8 cellular contexts compared by ENCODE assay signal in genomic region chr2:28754321-28754720, GRCh38. TPM values are rescaled to one million over a fixed set of nuclear protein-coding genes. Genes with fewer than 3 reads are reported as not detected.
A peak's percentile ranks its signal among the peaks of the same experiment; 100 is the strongest.
DNase-seq lines count a peak whose midpoint lies in the region; ATAC-seq and TF ChIP-seq lines count a peak whose summit lies in the region.

No MANE protein-coding gene starts in this region.

- POLR2A ChIA-PET in OCI-LY7 (lab: Charles Lee): interaction anchor here (1.7 kb wide), 1 partner anchor 44 kb away, joined by 3 read pairs; no protein-coding TSS in a partner anchor

- peaks cover 59% of the 10 kb centered on the region for H3K4me1 Mint-ChIP-seq in dendritic cell treated with granulocyte-macrophage colony-stimulating factor and Interleukin-4, amounts not matched to agents 40 ng/mL and 50 ng/mL, for 4 days (ENCODE audit: low read depth)
- H3K4me1 Mint-ChIP-seq in osteocyte (ENCODE audit: unreplicated experiment): peaks cover 61% of the 10 kb centered on the region

- peaks cover 89% of the 10 kb centered on the region for H3K79me2 ChIP-seq in DOHH2 (ENCODE audit: control insufficient read depth, low read length)
- peaks cover 82% of the 10 kb centered on the region for H3K79me2 ChIP-seq in OCI-LY7 (ENCODE audit: insufficient read depth, low read depth, low read length)

- no peak overlapping the region for H3K27ac ChIP-seq in DOHH2 (ENCODE audit: low read depth, low read length)
- no peak overlapping the region for H3K27ac ChIP-seq in OCI-LY7 (ENCODE audit: low read depth, low read length, poor library complexity, severe bottlenecking)

- H2AFZ ChIP-seq in OCI-LY7 (ENCODE audit: low read length): no peak overlapping the region

- no peak for TF ChIP-seq CTCF in DOHH2 (IDR thresholded peaks at IDR 0.05; ENCODE audit: low read depth, low read length, poor library complexity, severe bottlenecking)
- TF ChIP-seq CTCF in OCI-LY7 (conservative IDR thresholded peaks at IDR 0.05; ENCODE audit: low read length): no peak
- TF ChIP-seq CTCF in osteocyte (IDR thresholded peaks at IDR 0.05): peak; percentile 10

- CTCF ChIA-PET in OCI-LY7 (lab: Charles Lee; ENCODE audit: unreplicated experiment): interaction anchor here (1.2 kb wide), 1 partner anchor 8 kb away, joined by 5 read pairs; no protein-coding TSS in a partner anchor

- peak overlapping the region; percentile 26 for H3K4me3 Mint-ChIP-seq in dendritic cell treated with granulocyte-macrophage colony-stimulating factor and Interleukin-4, amounts not matched to agents 40 ng/mL and 50 ng/mL, for 4 days
- peak overlapping the region; percentile 57 for H3K4me3 Mint-ChIP-seq in osteocyte (ENCODE audit: unreplicated experiment)

- H3K27ac Mint-ChIP-seq in dendritic cell treated with granulocyte-macrophage colony-stimulating factor and Interleukin-4, amounts not matched to agents 40 ng/mL and 50 ng/mL, for 4 days: no peak overlapping the region
- peak overlapping the region; percentile 61 for H3K27ac Mint-ChIP-seq in osteocyte (ENCODE audit: unreplicated experiment)

- H3K36me3 ChIP-seq in DOHH2 (ENCODE audit: control insufficient read depth, low read length): peaks cover 49% of the 10 kb centered on the region
- H3K36me3 ChIP-seq in OCI-LY7 (ENCODE audit: insufficient read depth, low read length): peaks cover 35% of the 10 kb centered on the region

- H4K20me1 ChIP-seq in DOHH2 (ENCODE audit: control insufficient read depth, insufficient read depth, low read depth, low read length): peaks cover 42% of the 10 kb centered on the region
- H4K20me1 ChIP-seq in OCI-LY7 (ENCODE audit: insufficient read depth, low read length): peaks cover 33% of the 10 kb centered on the region

- no peaks in the 10 kb centered on the region for H3K9me3 ChIP-seq in DOHH2 (ENCODE audit: control insufficient read depth, insufficient read depth, low read length)
- no peaks in the 10 kb centered on the region for H3K9me3 ChIP-seq in OCI-LY7 (ENCODE audit: low read length)

- ATAC-seq in GM19452 (IDR thresholded peaks at IDR 0.05; ENCODE audit: unreplicated experiment): no peak

- intact Hi-C loops in OCI-LY7 (cut with micrococcal nuclease; ENCODE audit: unreplicated experiment): loop anchor here (5.0 to 10.0 kb wide), 3 partner anchors 143 to 860 kb away; partner anchors contain the start of genes BABAM2, FOSL2 and RBKS
- intact Hi-C loops in dendritic cell treated with granulocyte-macrophage colony-stimulating factor and Interleukin-4, amounts not matched to agents 40 ng/mL and 50 ng/mL, for 4 days (cut with micrococcal nuclease): no loop called here

- H3K9me2 ChIP-seq in DOHH2 (replicated peaks; ENCODE audit: control insufficient read depth, low read length) (no peaks in the 10 kb centered on the region), OCI-LY7 (ENCODE audit: insufficient read depth, low read length) (no peaks in the 10 kb centered on the region)

- DNase-seq in OCI-LY7 (ENCODE audit: low spot score): no peak
- DNase-seq in osteocyte (ENCODE audit: extremely low spot score, unreplicated experiment): no peak
- no peak for DNase-seq in NCI-H2029 treated with DMSO at 0.1 percent for 48 hours (lab: John Stamatoyannopoulos, UW)
- no peak for DNase-seq in ureter (ENCODE audit: low spot score)
- DNase-seq in NCI-H146 (lab: John Stamatoyannopoulos, UW): no peak

- H3K9me3 Mint-ChIP-seq in dendritic cell treated with granulocyte-macrophage colony-stimulating factor and Interleukin-4, amounts not matched to agents 40 ng/mL and 50 ng/mL, for 4 days: no peaks in the 10 kb centered on the region
- H3K9me3 Mint-ChIP-seq in osteocyte (ENCODE audit: unreplicated experiment): no peaks in the 10 kb centered on the region

- H3K4me1 ChIP-seq in DOHH2 (ENCODE audit: control insufficient read depth, low read length): peaks cover 39% of the 10 kb centered on the region
- peaks cover 33% of the 10 kb centered on the region for H3K4me1 ChIP-seq in OCI-LY7 (ENCODE audit: insufficient read depth, low read length, poor library complexity, severe bottlenecking)

- no TSS peak for BruUV-seq in OCI-LY7 (replicated peaks; lab: Mats Ljungman, UMichigan)

- peaks cover 31% of the 10 kb centered on the region for H3K36me3 Mint-ChIP-seq in dendritic cell treated with granulocyte-macrophage colony-stimulating factor and Interleukin-4, amounts not matched to agents 40 ng/mL and 50 ng/mL, for 4 days (ENCODE audit: low read depth)
- H3K36me3 Mint-ChIP-seq in osteocyte (ENCODE audit: unreplicated experiment): no peaks in the 10 kb centered on the region

- H3K27me3 ChIP-seq in DOHH2 (ENCODE audit: control insufficient read depth, low read length): no peaks in the 10 kb centered on the region

- H3F3A ChIP-seq in DOHH2 (ENCODE audit: control insufficient read depth, insufficient read depth): 0 out of 2 replicates have a peak, but pooled peaks cover 5% of the 10 kb centered on the region

- H3K4me2 ChIP-seq in DOHH2 (ENCODE audit: low read length): 0 out of 2 replicates have a peak overlapping the region, but pooled peaks have one; percentile 5
- H3K4me2 ChIP-seq in OCI-LY7 (ENCODE audit: low read length): peak overlapping the region; percentile 91

- no peaks in the 10 kb centered on the region for H3K27me3 Mint-ChIP-seq in dendritic cell treated with granulocyte-macrophage colony-stimulating factor and Interleukin-4, amounts not matched to agents 40 ng/mL and 50 ng/mL, for 4 days
- no peaks in the 10 kb centered on the region for H3K27me3 Mint-ChIP-seq in osteocyte (ENCODE audit: unreplicated experiment)

- H3K4me3 ChIP-seq in DOHH2 (ENCODE audit: low read length) (no peak overlapping the region), OCI-LY7 (ENCODE audit: low read depth, low read length, poor library complexity, severe bottlenecking) (peak overlapping the region; percentile 91)

RNA-seq across cellular contexts. Expression of gene PPP1CB, which starts 2.7 kb away (rescaled TPM):
- 48.5 and 67.5 TPM in 2 replicates for total RNA-seq in OCI-LY7 (2014; rRNA removed; shearing (Covaris generic))
- total RNA-seq in OCI-LY7 (2022) (127 and 144 TPM in 2 replicates), osteocyte (198 and 200 TPM in 2 replicates), ureter (373 TPM)

RNA-seq across cellular contexts. Expression of gene SPDYA, which starts 56.3 kb away (rescaled TPM):
- 0.77 and 1.1 TPM in 2 replicates for total RNA-seq in OCI-LY7 (2014; rRNA removed; shearing (Covaris generic))
- total RNA-seq in OCI-LY7 (2022): 1.2 and 1.7 TPM in 2 replicates
- 0.62 and 1.2 TPM in 2 replicates for total RNA-seq in osteocyte
- 2.5 TPM for total RNA-seq in ureter
